Comparison of ENCODE assay signal across 14 cellular contexts in the genomic region with DNA sequence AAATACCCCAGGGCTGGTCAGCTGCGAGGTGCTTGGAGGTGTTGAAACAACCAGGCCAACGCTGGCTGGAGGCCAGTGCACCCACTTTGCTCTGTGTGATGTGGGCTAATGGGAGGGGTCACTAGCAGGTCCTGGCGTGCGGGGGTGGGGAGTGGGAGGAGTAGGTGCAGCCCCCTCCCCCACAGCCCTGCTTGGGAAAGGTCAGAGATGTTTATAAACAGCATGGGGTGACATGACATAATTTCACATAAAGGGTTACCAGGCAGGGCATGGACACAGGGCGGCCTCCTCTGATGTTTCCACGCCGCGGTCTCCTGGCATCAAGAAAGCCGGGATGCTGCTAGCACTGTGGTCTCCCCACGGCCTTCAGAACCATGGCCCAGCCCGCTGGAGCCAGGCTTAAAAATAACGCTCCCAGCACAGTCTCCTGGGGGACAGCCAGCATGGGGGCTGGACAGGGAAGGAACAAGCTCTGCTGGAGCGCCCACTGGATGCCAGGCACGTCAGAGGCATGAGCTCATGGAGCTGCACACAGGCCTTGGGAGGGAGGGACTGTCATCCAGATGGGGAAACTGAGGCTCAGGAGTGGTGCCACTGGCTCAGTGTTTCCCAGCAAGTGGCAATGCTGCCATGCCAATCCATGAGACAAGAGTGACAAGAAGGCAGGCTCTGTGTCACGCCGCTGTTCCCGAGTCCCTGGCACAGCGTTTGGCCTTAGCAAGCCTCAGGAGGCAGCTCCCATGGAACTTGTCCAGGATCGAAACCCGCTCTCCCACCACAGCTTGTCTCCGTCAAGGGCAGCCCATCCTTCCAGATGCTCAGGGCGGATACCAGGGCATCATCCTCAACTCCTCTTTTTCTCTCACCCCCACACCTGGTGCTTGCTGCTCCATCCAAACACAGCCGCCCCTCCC.
DNase-seq lines count a peak whose midpoint lies in the region; ATAC-seq and TF ChIP-seq lines count a peak whose summit lies in the region.
"Had no signal": no experiment of that assay in that cellular context is flagged by ENCODE, and none has a peak within 500 bp of the region (broad histone marks: within the 10 kb centered on the region; RNA-seq: fewer than 3 reads in every experiment).

No MANE protein-coding gene starts in this region.

- H3K27ac Mint-ChIP-seq in activated naive CD8-positive, alpha-beta T cell treated with anti-CD3 and anti-CD28 coated beads, Interleukin-2, amount 10 ng/mL, durations not matched to agents 7 days and 5 days: peak overlapping the region; percentile 14
- H3K27ac Mint-ChIP-seq in activated naive CD8-positive, alpha-beta T cell treated with anti-CD3 and anti-CD28 coated beads for 36 hours: no peak overlapping the region
- peak overlapping the region in 1 of 2 donors; percentile 20 for H3K27ac Mint-ChIP-seq in effector memory CD8-positive, alpha-beta T cell
- H3K27ac Mint-ChIP-seq: stimulated activated naive B cell treated with anti-CD40 and anti-IgM and Interleukin-4, amounts not matched to agents 10 μg/mL and 1 μg/mL and 100 μg/mL, for 72 hours had no signal

- TF ChIP-seq EP300 in ovary (IDR thresholded peaks at IDR 0.05): no peak

- POLR2A ChIA-PET in activated naive CD8-positive, alpha-beta T cell treated with anti-CD3 and anti-CD28 coated beads, Interleukin-2, amount 10 ng/mL, durations not matched to agents 7 days and 5 days (lab: Charles Lee): no interaction called here

- no peak for DNase-seq in activated naive CD8-positive, alpha-beta T cell treated with anti-CD3 and anti-CD28 coated beads, Interleukin-2, amount 10 ng/mL, durations not matched to agents 7 days and 5 days
- DNase-seq in activated naive CD8-positive, alpha-beta T cell treated with anti-CD3 and anti-CD28 coated beads for 36 hours: no peak
- peak; percentile 84 to 95 (median 86) for DNase-seq in heart left ventricle
- peak; percentile 63 to 86 (median 65) for DNase-seq in ovary
- peak; percentile 90 to 95 for DNase-seq in aorta
- DNase-seq in SKM-1 treated with dmso at 0.1 percent for 144 hours (lab: John Stamatoyannopoulos, UW; ENCODE audit: unreplicated experiment): no peak
- DNase-seq in cerebellar nuclear complex (lab: John Stamatoyannopoulos, UW): no peak
- DNase-seq in effector memory CD8-positive, alpha-beta T cell: no peak
- DNase-seq: 8988T; activated CD4-positive, alpha-beta T cell treated with anti-CD3 and anti-CD28 coated beads for 48 hours; DND-41; Karpas-422; stimulated activated naive B cell treated with anti-CD40 and anti-IgM and Interleukin-4, amounts not matched to agents 10 μg/mL and 1 μg/mL and 100 μg/mL, for 72 hours had no signal

- ATAC-seq in activated naive CD8-positive, alpha-beta T cell treated with anti-CD3 and anti-CD28 coated beads, Interleukin-2, amount 10 ng/mL, durations not matched to agents 7 days and 5 days (ENCODE audit: low read depth): no peak
- ATAC-seq in heart left ventricle (peak; percentile 77 to 87 (median 80)), aorta (ENCODE audit: low FRiP score) (peak; percentile 75)
- no peak for ATAC-seq in effector memory CD8-positive, alpha-beta T cell (replicated peaks)
- ATAC-seq: activated naive CD4-positive, alpha-beta T cell treated with anti-CD3 and anti-CD28 coated beads, Interleukin-2, amount 50 U/mL, for 72 hours; stimulated activated naive B cell treated with anti-CD40 and anti-IgM and Interleukin-4, amounts not matched to agents 10 μg/mL and 1 μg/mL and 100 μg/mL, for 72 hours had no signal

- H3K27me3 ChIP-seq in heart left ventricle (no peaks in the 10 kb centered on the region), ovary (no peaks in the 10 kb centered on the region), aorta (ENCODE audit: control insufficient read depth in 1 of 2, insufficient read depth in 2 of 2, low read length in 1 of 2) (no peaks in the 10 kb centered on the region)

- H3K9me3 ChIP-seq in heart left ventricle: no peaks in the 10 kb centered on the region
- H3K9me3 ChIP-seq in ovary: no peaks in the 10 kb centered on the region
- no peaks in the 10 kb centered on the region for H3K9me3 ChIP-seq in aorta (ENCODE audit: control insufficient read depth, low read length)

- H3K4me1 ChIP-seq in heart left ventricle (peaks cover 3 to 82% (median 34%) of the 10 kb centered on the region in 12 donors), ovary (ENCODE audit: insufficient read depth) (peaks cover 11% of the 10 kb centered on the region), aorta (ENCODE audit: control insufficient read depth in 1 of 2, insufficient read depth in 2 of 2, low read length in 2 of 2) (peaks cover 3 to 5% of the 10 kb centered on the region in 2 donors)

- no peak overlapping the region for H3K4me3 Mint-ChIP-seq in activated naive CD8-positive, alpha-beta T cell treated with anti-CD3 and anti-CD28 coated beads, Interleukin-2, amount 10 ng/mL, durations not matched to agents 7 days and 5 days
- no peak overlapping the region for H3K4me3 Mint-ChIP-seq in activated naive CD8-positive, alpha-beta T cell treated with anti-CD3 and anti-CD28 coated beads for 36 hours
- no peak overlapping the region for H3K4me3 Mint-ChIP-seq in effector memory CD8-positive, alpha-beta T cell
- H3K4me3 Mint-ChIP-seq: stimulated activated naive B cell treated with anti-CD40 and anti-IgM and Interleukin-4, amounts not matched to agents 10 μg/mL and 1 μg/mL and 100 μg/mL, for 72 hours had no signal

- 45 to 56% (median 49%) methylated on average over 16 to 23 of the region's 23 CpGs for WGBS in heart left ventricle, 4 donors
- WGBS in ovary, 3 donors: 38 to 41% (median 40%) methylated on average over 23 of the region's 23 CpGs
- WGBS in aorta, 2 donors: 11 to 12% methylated on average over 23 of the region's 23 CpGs

- peak overlapping the region; percentile 68 to 95 (median 86) for H3K27ac ChIP-seq in heart left ventricle
- peak overlapping the region in 1 of 2 donors; percentile 7 for H3K27ac ChIP-seq in ovary
- peak overlapping the region; percentile 94 to 95 for H3K27ac ChIP-seq in aorta (ENCODE audit: low read depth in 1 of 2, low read length in 2 of 2)

- intact Hi-C loops in heart left ventricle (cut with DNase I): loop anchor here in 8 of 10 donors (1.0 to 10.0 kb wide), 10 partner anchors 16 to 208 kb away; a partner anchor contains a TSS
- intact Hi-C loops in ovary (cut with DNase I): no loop called here
- intact Hi-C loops in aorta (cut with DNase I): loop anchor here (5.0 to 10.0 kb wide), 3 partner anchors 97 to 207 kb away; a partner anchor contains a TSS

- H3K36me3 Mint-ChIP-seq in activated naive CD8-positive, alpha-beta T cell treated with anti-CD3 and anti-CD28 coated beads, Interleukin-2, amount 10 ng/mL, durations not matched to agents 7 days and 5 days: no peaks in the 10 kb centered on the region
- H3K36me3 Mint-ChIP-seq in activated naive CD8-positive, alpha-beta T cell treated with anti-CD3 and anti-CD28 coated beads for 36 hours: no peaks in the 10 kb centered on the region
- H3K36me3 Mint-ChIP-seq in effector memory CD8-positive, alpha-beta T cell (ENCODE audit: insufficient read depth): no peaks in the 10 kb centered on the region
- H3K36me3 Mint-ChIP-seq: activated naive CD4-positive, alpha-beta T cell treated with anti-CD3 and anti-CD28 coated beads, Interleukin-2, amount 50 U/mL, for 72 hours; stimulated activated naive B cell treated with anti-CD40 and anti-IgM and Interleukin-4, amounts not matched to agents 10 μg/mL and 1 μg/mL and 100 μg/mL, for 72 hours had no signal

- TF ChIP-seq POLR2A in heart left ventricle (IDR thresholded peaks at IDR 0.05) (peak in 1 of 2 donors; percentile 13), ovary (IDR thresholded peaks at IDR 0.05) (peak; percentile 7)

- no peaks in the 10 kb centered on the region for H3K9me3 Mint-ChIP-seq in activated naive CD8-positive, alpha-beta T cell treated with anti-CD3 and anti-CD28 coated beads, Interleukin-2, amount 10 ng/mL, durations not matched to agents 7 days and 5 days
- H3K9me3 Mint-ChIP-seq in activated naive CD8-positive, alpha-beta T cell treated with anti-CD3 and anti-CD28 coated beads for 36 hours: no peaks in the 10 kb centered on the region
- no peaks in the 10 kb centered on the region for H3K9me3 Mint-ChIP-seq in effector memory CD8-positive, alpha-beta T cell
- H3K9me3 Mint-ChIP-seq: activated naive CD4-positive, alpha-beta T cell treated with anti-CD3 and anti-CD28 coated beads, Interleukin-2, amount 50 U/mL, for 72 hours; stimulated activated naive B cell treated with anti-CD40 and anti-IgM and Interleukin-4, amounts not matched to agents 10 μg/mL and 1 μg/mL and 100 μg/mL, for 72 hours had no signal

- peaks cover 15% of the 10 kb centered on the region for H3K4me1 Mint-ChIP-seq in activated naive CD8-positive, alpha-beta T cell treated with anti-CD3 and anti-CD28 coated beads, Interleukin-2, amount 10 ng/mL, durations not matched to agents 7 days and 5 days
- no peaks in the 10 kb centered on the region for H3K4me1 Mint-ChIP-seq in activated naive CD8-positive, alpha-beta T cell treated with anti-CD3 and anti-CD28 coated beads for 36 hours
- H3K4me1 Mint-ChIP-seq in effector memory CD8-positive, alpha-beta T cell (ENCODE audit: low read depth in 2 of 2): peaks cover 0 to 10% of the 10 kb centered on the region in 2 donors

- no peak overlapping the region for H3K4me3 ChIP-seq in heart left ventricle
- H3K4me3 ChIP-seq in ovary: no peak overlapping the region
- no peak overlapping the region for H3K4me3 ChIP-seq in aorta (ENCODE audit: low read length in 2 of 2)

- peaks cover 35% of the 10 kb centered on the region for H3K27me3 Mint-ChIP-seq in activated naive CD8-positive, alpha-beta T cell treated with anti-CD3 and anti-CD28 coated beads, Interleukin-2, amount 10 ng/mL, durations not matched to agents 7 days and 5 days
- no peaks in the 10 kb centered on the region for H3K27me3 Mint-ChIP-seq in activated naive CD8-positive, alpha-beta T cell treated with anti-CD3 and anti-CD28 coated beads for 36 hours
- H3K27me3 Mint-ChIP-seq in effector memory CD8-positive, alpha-beta T cell: no peaks in the 10 kb centered on the region

- TF ChIP-seq CTCF in heart left ventricle (IDR thresholded peaks at IDR 0.05) (peak in 1 of 12 donors; percentile 6), ovary (IDR thresholded peaks at IDR 0.05) (no peak)

- H3K36me3 ChIP-seq in heart left ventricle (no peaks in the 10 kb centered on the region), ovary (no peaks in the 10 kb centered on the region), aorta (ENCODE audit: control insufficient read depth in 1 of 2, insufficient read depth in 2 of 2, low read length in 1 of 2) (no peaks in the 10 kb centered on the region)

Comparison
In these comparisons a context has a peak if more than half of its experiments do, and no peak if none do; other contexts are left out.
1. ATAC-seq: peak in heart left ventricle (4 of 4) and aorta (single experiment); none in activated naive CD8-positive, alpha-beta T cell treated with anti-CD3 and anti-CD28 coated beads, Interleukin-2, amount 10 ng/mL, durations not matched to agents 7 days and 5 days (single experiment) and effector memory CD8-positive, alpha-beta T cell (single experiment).
2. DNase-seq: peak in heart left ventricle (5 of 5), ovary (5 of 5) and aorta (2 of 2); none in activated naive CD8-positive, alpha-beta T cell treated with anti-CD3 and anti-CD28 coated beads, Interleukin-2, amount 10 ng/mL, durations not matched to agents 7 days and 5 days (single experiment), activated naive CD8-positive, alpha-beta T cell treated with anti-CD3 and anti-CD28 coated beads for 36 hours (single experiment), SKM-1 treated with dmso at 0.1 percent for 144 hours (single experiment), cerebellar nuclear complex (0 of 2) and effector memory CD8-positive, alpha-beta T cell (0 of 3).
3. intact Hi-C loops: an anchor here in heart left ventricle (1.0 to 10.0 kb wide) and aorta (5.0 to 10.0 kb wide); none called in ovary.